In genomic region chr5:81140942-81141341, GRCh38 we compare ENCODE assay signal across 1 cellular context.
TF ChIP-seq lines count a peak whose summit lies in the region.

No MANE protein-coding gene starts in this region.

TF ChIP-seq in IMR-90, 13 proteins besides CTCF, POLR2A, EP300 and RAD21 (continued from another document):
- TF ChIP-seq USF2 (IDR thresholded peaks at IDR 0.05; ENCODE audit: low read depth, low read length) (no peak), ELK1 (IDR thresholded peaks at IDR 0.05; ENCODE audit: borderline replicate concordance, low read depth, low read length) (no peak)
